In genomic region chr5:112308608-112309007, GRCh38 we compare ENCODE assay signal across 32 cellular contexts.
"Had no signal": no experiment of that assay in that cellular context is flagged by ENCODE, and none has a peak within 500 bp of the region (broad histone marks: within the 10 kb centered on the region; RNA-seq: fewer than 3 reads in every experiment).

No MANE protein-coding gene starts in this region.

- H3K27ac ChIP-seq: adrenal gland, cardiac muscle cell, SJSA1, VCaP had no signal

- ATAC-seq: activated naive CD4-positive, alpha-beta T cell treated with anti-CD3 and anti-CD28 coated beads, Interleukin-2, amount 50 U/mL, for 72 hours; activated T-cell treated with anti-CD3 and anti-CD28 coated beads, Interleukin-2, amount 50 U/mL, for 4 hours; K562 had no signal

- H3K9me3 ChIP-seq: adrenal gland, SJSA1 had no signal

- H3K36me3 ChIP-seq: adrenal gland, cardiac muscle cell, SJSA1 had no signal

- H3K4me3 ChIP-seq: adrenal gland, cardiac muscle cell, K562, SJSA1 had no signal

- H3K4me1 ChIP-seq: adrenal gland, SJSA1 had no signal

- DNase-seq: activated B cell treated with CpG ODN at 0.5 μM for 24 hours; activated CD4-positive, alpha-beta memory T cell treated with anti-CD3 and anti-CD28 coated beads for 36 hours; activated CD4-positive, alpha-beta T cell treated with anti-CD3 and anti-CD28 coated beads for 4 hours; activated CD4-positive, alpha-beta T cell treated with anti-CD3 and anti-CD28 coated beads, Interleukin-2, amount 50 U/mL, for 1 hour; activated CD4-positive, CD25-positive, alpha-beta regulatory T cell treated with anti-CD3 and anti-CD28 coated beads, Interleukin-2, amount 50 U/mL, for 72 hours; activated CD8-positive, alpha-beta memory T cell treated with anti-CD3 and anti-CD28 coated beads, Interleukin-2, amount 50 U/mL, for 4 hours; activated gamma-delta T cell treated with Interleukin-2 at 50 U/mL for 16 hours; activated naive CD4-positive, alpha-beta T cell treated with anti-CD3 and anti-CD28 coated beads for 36 hours; activated T-cell treated with anti-CD3 and anti-CD28 coated beads for 4 hours; activated T-cell treated with anti-CD3 and anti-CD28 coated beads, Interleukin-2, amount 50 U/mL, for 4 hours; adrenal gland; MM.1S; MV-4-11; NCI-H1092; NCI-H146; NCI-H187; NCI-H2029 treated with DMSO at 0.1 percent for 48 hours; NCI-H2171 treated with DMSO at 0.1 percent for 48 hours; NCI-H2227 treated with DMSO at 0.1 percent for 48 hours; NCI-H446 treated with DMSO at 0.1 percent for 48 hours; NCI-H524; OCI-M1; SHP77 treated with DMSO at 0.1 percent for 48 hours; SW 1271; T-helper 1 cell; T-helper 2 cell; T-helper 9 cell had no signal

- H3K27me3 ChIP-seq: adrenal gland, cardiac muscle cell had no signal
